17 cellular contexts compared by ENCODE assay signal in the genomic region with DNA sequence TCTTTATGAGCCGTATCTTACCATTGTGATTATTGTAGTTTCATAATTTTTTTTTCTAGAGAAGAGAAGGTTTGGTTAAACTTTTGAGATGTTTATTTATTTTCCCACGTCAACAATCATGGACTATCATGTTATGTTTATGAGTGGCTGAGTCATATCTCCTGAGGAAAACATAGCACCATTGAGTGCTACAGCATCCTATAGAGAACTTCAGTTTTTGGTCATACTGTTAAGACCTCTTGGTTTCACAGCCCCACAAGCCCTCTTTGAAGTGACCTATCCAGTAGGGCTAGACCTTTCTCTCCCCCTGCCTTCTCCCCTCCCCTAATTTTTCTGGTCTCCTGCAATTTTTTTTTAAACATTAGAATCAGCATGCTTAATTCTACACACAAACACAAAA.
"Had no signal": no experiment of that assay in that cellular context is flagged by ENCODE, and none has a peak within 500 bp of the region (broad histone marks: within the 10 kb centered on the region; RNA-seq: fewer than 3 reads in every experiment).

No MANE protein-coding gene starts in this region.

- H3K4me3 ChIP-seq: coronary artery, heart left ventricle, ovary, prostate gland had no signal

- ATAC-seq: activated T-cell treated with anti-CD3 and anti-CD28 coated beads, Interleukin-2, amount 50 U/mL, for 72 hours; heart left ventricle; stimulated activated naive CD8-positive, alpha-beta T cell treated with anti-CD3 and anti-CD28 coated beads, Interleukin-15, Interleukin-2, amounts not matched to agents 100 U/mL and 50 U/mL, for 24 hours had no signal

- H3K36me3 ChIP-seq: heart left ventricle, ovary, prostate gland had no signal

- H3K27me3 ChIP-seq: heart left ventricle, ovary had no signal

- DNase-seq: activated CD4-positive, alpha-beta memory T cell treated with anti-CD3 and anti-CD28 coated beads, Interleukin-2, amount 10 ng/mL, durations not matched to agents 7 days and 5 days; activated CD4-positive, alpha-beta T cell treated with anti-CD3 and anti-CD28 coated beads for 4 hours; activated CD4-positive, CD25-positive, alpha-beta regulatory T cell; activated effector memory CD4-positive, alpha-beta T cell treated with Interleukin-2 at 50 U/mL for 16 hours; activated naive CD4-positive, alpha-beta T cell treated with anti-CD3 and anti-CD28 coated beads for 36 hours; activated T-cell treated with anti-CD3 and anti-CD28 coated beads, Interleukin-2, amount 50 U/mL, for 72 hours; amygdala; endodermal cell; heart left ventricle; ovary; stimulated activated CD4-positive, alpha-beta T cell treated with anti-CD3 and anti-CD28 coated beads, Interleukin-2, amount 100 ng/mL, for 48 hours; stimulated activated CD8-positive, alpha-beta memory T cell treated with anti-CD3 and anti-CD28 coated beads, Interleukin-4, amount 100 ng/mL, for 48 hours; stimulated activated naive CD8-positive, alpha-beta T cell treated with anti-CD3 and anti-CD28 coated beads, Interleukin-15, Interleukin-2, amounts not matched to agents 100 U/mL and 50 U/mL, for 24 hours; T1000 had no signal

- H3K27me3 Mint-ChIP-seq: activated CD4-positive, alpha-beta memory T cell treated with anti-CD3 and anti-CD28 coated beads, Interleukin-2, amount 10 ng/mL, durations not matched to agents 7 days and 5 days; natural killer cell treated with Interleukin-12 subunit alpha and Interleukin-12 subunit beta and Interleukin-15 and Interleukin-18, amount 100 ng/mL, for 72 hours had no signal

- H3K9me3 ChIP-seq: ovary, prostate gland had no signal

- H3K27ac Mint-ChIP-seq: activated CD4-positive, alpha-beta memory T cell treated with anti-CD3 and anti-CD28 coated beads, Interleukin-2, amount 10 ng/mL, durations not matched to agents 7 days and 5 days; activated naive CD4-positive, alpha-beta T cell treated with anti-CD3 and anti-CD28 coated beads for 36 hours; activated T-cell treated with anti-CD3 and anti-CD28 coated beads, Interleukin-2, amount 50 U/mL, for 72 hours; endodermal cell; natural killer cell treated with Interleukin-12 subunit alpha and Interleukin-12 subunit beta and Interleukin-15 and Interleukin-18, amount 100 ng/mL, for 72 hours had no signal

- H3K27ac ChIP-seq: coronary artery, heart left ventricle, ovary, prostate gland had no signal

- H3K9me3 Mint-ChIP-seq: natural killer cell treated with Interleukin-12 subunit alpha and Interleukin-12 subunit beta and Interleukin-15 and Interleukin-18, amount 100 ng/mL, for 72 hours had no signal

- H3K4me1 Mint-ChIP-seq: activated CD4-positive, alpha-beta memory T cell treated with anti-CD3 and anti-CD28 coated beads, Interleukin-2, amount 10 ng/mL, durations not matched to agents 7 days and 5 days; endodermal cell had no signal

- H3K4me1 ChIP-seq: prostate gland had no signal

- H3K36me3 Mint-ChIP-seq: natural killer cell treated with Interleukin-12 subunit alpha and Interleukin-12 subunit beta and Interleukin-15 and Interleukin-18, amount 100 ng/mL, for 72 hours had no signal

- H3K4me3 Mint-ChIP-seq: activated CD4-positive, alpha-beta memory T cell treated with anti-CD3 and anti-CD28 coated beads, Interleukin-2, amount 10 ng/mL, durations not matched to agents 7 days and 5 days; activated naive CD4-positive, alpha-beta T cell treated with anti-CD3 and anti-CD28 coated beads for 36 hours; activated T-cell treated with anti-CD3 and anti-CD28 coated beads, Interleukin-2, amount 50 U/mL, for 72 hours; endodermal cell; natural killer cell treated with Interleukin-12 subunit alpha and Interleukin-12 subunit beta and Interleukin-15 and Interleukin-18, amount 100 ng/mL, for 72 hours had no signal
